13 cellular contexts compared by ENCODE assay signal in the genomic region with DNA sequence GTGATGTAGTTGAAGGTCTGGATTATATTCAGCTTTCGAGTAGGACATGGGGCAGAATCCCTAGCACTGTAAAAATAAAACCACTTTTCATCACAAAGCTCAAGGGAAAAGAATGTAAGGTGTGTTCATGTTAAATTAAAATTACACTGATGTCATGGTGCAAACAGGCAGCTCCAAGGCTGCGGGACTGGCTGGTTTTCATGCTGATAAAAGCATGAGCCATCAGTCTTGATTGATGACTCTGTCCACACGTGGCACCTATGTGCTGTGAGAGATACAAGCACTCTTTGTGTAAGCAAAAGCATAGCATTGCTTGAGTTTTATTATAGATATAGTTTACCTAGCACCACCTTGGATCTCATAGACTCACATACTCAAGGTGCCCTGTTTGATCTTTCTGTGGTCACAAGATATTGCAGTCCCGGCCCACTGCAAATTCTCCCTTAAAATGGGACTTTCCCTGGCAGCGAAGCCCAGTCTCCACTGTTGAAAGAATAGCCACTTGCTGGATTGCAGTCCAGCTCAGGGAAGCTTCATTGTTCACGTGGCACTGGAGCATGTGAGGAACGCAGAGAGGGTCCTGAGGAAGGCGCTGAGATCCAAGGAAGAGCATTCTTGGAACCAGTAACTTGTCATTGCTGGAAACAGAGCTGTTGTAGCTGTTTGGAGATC.
DNase-seq lines count a peak whose midpoint lies in the region; ATAC-seq and TF ChIP-seq lines count a peak whose summit lies in the region.
"Had no signal": no experiment of that assay in that cellular context is flagged by ENCODE, and none has a peak within 500 bp of the region (broad histone marks: within the 10 kb centered on the region; RNA-seq: fewer than 3 reads in every experiment).

No MANE protein-coding gene starts in this region.

- no peaks in the 10 kb centered on the region for H3K9me3 Mint-ChIP-seq in activated naive CD8-positive, alpha-beta T cell treated with anti-CD3 and anti-CD28 coated beads for 36 hours
- H3K9me3 Mint-ChIP-seq: CD4-positive, alpha-beta T cell had no signal

- no peak overlapping the region for H3K4me3 Mint-ChIP-seq in activated naive CD8-positive, alpha-beta T cell treated with anti-CD3 and anti-CD28 coated beads for 36 hours
- H3K4me3 Mint-ChIP-seq: CD4-positive, alpha-beta T cell had no signal

- TF ChIP-seq CTCF in foreskin keratinocyte (conservative IDR thresholded peaks at IDR 0.05) (no peak), smooth muscle cell (IDR thresholded peaks at IDR 0.05; ENCODE audit: borderline replicate concordance, insufficient read depth, poor library complexity, severe bottlenecking) (no peak), esophagus squamous epithelium (IDR thresholded peaks at IDR 0.05) (no peak)

- H3K27me3 Mint-ChIP-seq in activated naive CD8-positive, alpha-beta T cell treated with anti-CD3 and anti-CD28 coated beads for 36 hours = peaks cover 8% of the 10 kb centered on the region
- H3K27me3 Mint-ChIP-seq: CD4-positive, alpha-beta T cell had no signal

- ATAC-seq in SK-N-SH treated with all-trans-retinoic acid at 6 μM for 48 hours (peak; percentile 77), foreskin keratinocyte (peak; percentile 98), HG02870 (IDR thresholded peaks at IDR 0.05; ENCODE audit: unreplicated experiment) (no peak)

- H3K79me2 ChIP-seq in smooth muscle cell (ENCODE audit: low read depth) = no peaks in the 10 kb centered on the region

- H2AFZ ChIP-seq in smooth muscle cell (ENCODE audit: low read depth) = no peak overlapping the region

- H3K9me3 ChIP-seq in smooth muscle cell (replicated peaks; ENCODE audit: low read depth) (no peaks in the 10 kb centered on the region), esophagus squamous epithelium (no peaks in the 10 kb centered on the region)

- H3K4me1 Mint-ChIP-seq in activated naive CD8-positive, alpha-beta T cell treated with anti-CD3 and anti-CD28 coated beads for 36 hours = peaks cover 3% of the 10 kb centered on the region

- H4K20me1 ChIP-seq in smooth muscle cell (ENCODE audit: low read depth) = no peaks in the 10 kb centered on the region

- intact Hi-C loops in esophagus squamous epithelium (cut with DNase I) = no loop called here

- peak overlapping the region; percentile 67 for H3K9ac ChIP-seq in smooth muscle cell (ENCODE audit: low read depth)

- no peak overlapping the region for H3K4me2 ChIP-seq in smooth muscle cell

- DNase-seq in HT1080 (ENCODE audit: low read depth) = peak; percentile 77
- DNase-seq in foreskin keratinocyte = peak; percentile 91 to 96
- no peak for DNase-seq in smooth muscle cell (lab: John Stamatoyannopoulos, UW; ENCODE audit: unreplicated experiment)
- DNase-seq in esophagus squamous epithelium (lab: John Stamatoyannopoulos, UW) = no peak
- DNase-seq in activated naive CD8-positive, alpha-beta T cell treated with anti-CD3 and anti-CD28 coated beads for 36 hours = no peak
- no peak for DNase-seq in NCI-H1092 (lab: John Stamatoyannopoulos, UW)
- DNase-seq: activated T-cell treated with anti-CD3 and anti-CD28 coated beads, Interleukin-2, amount 50 U/mL, for 1 hour; CD4-positive, alpha-beta T cell; NCI-H1417 treated with DMSO at 0.1 percent for 48 hours; NCI-H526 treated with DMSO at 0.1 percent for 48 hours; right cardiac atrium had no signal

- H3K27me3 ChIP-seq in foreskin keratinocyte (no peaks in the 10 kb centered on the region), smooth muscle cell (ENCODE audit: low read depth) (no peaks in the 10 kb centered on the region), esophagus squamous epithelium (no peaks in the 10 kb centered on the region)

- peak overlapping the region; percentile 80 for H3K27ac ChIP-seq in foreskin keratinocyte
- peak overlapping the region; percentile 95 for H3K27ac ChIP-seq in smooth muscle cell (ENCODE audit: low read depth)
- H3K27ac ChIP-seq in esophagus squamous epithelium = no peak overlapping the region

- no peak for TF ChIP-seq POLR2A in esophagus squamous epithelium (IDR thresholded peaks at IDR 0.05)

- no peaks in the 10 kb centered on the region for H3K36me3 Mint-ChIP-seq in activated naive CD8-positive, alpha-beta T cell treated with anti-CD3 and anti-CD28 coated beads for 36 hours

- 72% methylated on average over 8 of the region's 8 CpGs for WGBS in smooth muscle cell (ENCODE audit: low lambda C conversion rate)
- 65 to 70% methylated on average over 7 of the region's 8 CpGs for WGBS in esophagus squamous epithelium, 2 donors

- H3K4me3 ChIP-seq in smooth muscle cell = no peak overlapping the region
- no peak overlapping the region for H3K4me3 ChIP-seq in esophagus squamous epithelium

- H3K36me3 ChIP-seq in smooth muscle cell (ENCODE audit: low read depth) = no peaks in the 10 kb centered on the region
- H3K36me3 ChIP-seq in esophagus squamous epithelium = no peaks in the 10 kb centered on the region

- no peak overlapping the region for H3K27ac Mint-ChIP-seq in activated naive CD8-positive, alpha-beta T cell treated with anti-CD3 and anti-CD28 coated beads for 36 hours
- H3K27ac Mint-ChIP-seq: CD4-positive, alpha-beta T cell had no signal

- H3K4me1 ChIP-seq in foreskin keratinocyte (peaks cover 15% of the 10 kb centered on the region), smooth muscle cell (ENCODE audit: low read depth) (peaks cover 24% of the 10 kb centered on the region), esophagus squamous epithelium (peaks cover 0 to 7% (median 0%) of the 10 kb centered on the region in 3 donors)

- peaks cover 4% of the 10 kb centered on the region for H3F3A ChIP-seq in smooth muscle cell (ENCODE audit: low read depth)

TF ChIP-seq in SK-N-SH treated with all-trans-retinoic acid at 6 μM for 48 hours, 23 proteins besides CTCF, POLR2A, EP300 and RAD21:
- TF ChIP-seq TCF4 (CRISPR knock-in tag; IDR thresholded peaks at IDR 0.05; ENCODE audit: borderline replicate concordance) (no peak), ISL1 (CRISPR knock-in tag; IDR thresholded peaks at IDR 0.05) (peak; percentile 87), ZNF70 (CRISPR knock-in tag; IDR thresholded peaks at IDR 0.05) (no peak), PATZ1 (CRISPR knock-in tag; IDR thresholded peaks at IDR 0.05; ENCODE audit: borderline replicate concordance) (no peak), ZFP3 (CRISPR knock-in tag; IDR thresholded peaks at IDR 0.05) (0 out of 2 replicates have a peak, but pooled peaks have one; percentile 24), ZFP30 (CRISPR knock-in tag; IDR thresholded peaks at IDR 0.05) (no peak), GLIS3 (CRISPR knock-in tag; IDR thresholded peaks at IDR 0.05) (0 out of 2 replicates have a peak, but pooled peaks have one; percentile 17), ARNTL (CRISPR knock-in tag; IDR thresholded peaks at IDR 0.05; ENCODE audit: borderline replicate concordance, low read depth) (no peak), CREB5 (CRISPR knock-in tag; IDR thresholded peaks at IDR 0.05; ENCODE audit: low read depth) (peak; percentile 86), SNAI2 (CRISPR knock-in tag; IDR thresholded peaks at IDR 0.05) (no peak), TOX (CRISPR knock-in tag; IDR thresholded peaks at IDR 0.05; ENCODE audit: borderline replicate concordance) (no peak), ZNF8 (CRISPR knock-in tag; IDR thresholded peaks at IDR 0.05) (no peak)

Comparison
In these comparisons a context has a peak if more than half of its experiments do, and no peak if none do; other contexts are left out.
1. DNase-seq: peak in HT1080 (single experiment) and foreskin keratinocyte (2 of 2); none in smooth muscle cell (single experiment), esophagus squamous epithelium (single experiment), activated naive CD8-positive, alpha-beta T cell treated with anti-CD3 and anti-CD28 coated beads for 36 hours (single experiment) and NCI-H1092 (single experiment).
2. H3K27ac ChIP-seq: peak in foreskin keratinocyte (single experiment) and smooth muscle cell (single experiment); none in esophagus squamous epithelium (0 of 4).